ENCODE assay signal across 14 cellular contexts in genomic region chr2:23486676-23487075, GRCh38.
DNase-seq lines count a peak whose midpoint lies in the region; ATAC-seq and TF ChIP-seq lines count a peak whose summit lies in the region.
"Had no signal": no experiment of that assay in that cellular context is flagged by ENCODE, and none has a peak within 500 bp of the region (broad histone marks: within the 10 kb centered on the region; RNA-seq: fewer than 3 reads in every experiment).

No MANE protein-coding gene starts in this region.

- no peak for ATAC-seq in HG02973 (IDR thresholded peaks at IDR 0.05; ENCODE audit: unreplicated experiment)

- TF ChIP-seq CTCF in fibroblast of mammary gland (conservative IDR thresholded peaks at IDR 0.05; ENCODE audit: control insufficient read depth, insufficient read depth, low read depth, low read length) = no peak

- H3K4me3 ChIP-seq in fibroblast of mammary gland (ENCODE audit: control insufficient read depth, low read depth, low read length) (no peak overlapping the region), H7 (ENCODE audit: insufficient read depth, low read depth, low read length) (no peak overlapping the region)
- H3K4me3 ChIP-seq: BLaER1, esophagus squamous epithelium, pancreas had no signal

- H3K27me3 ChIP-seq in H7 (ENCODE audit: control insufficient read depth, insufficient read depth, low read length) = no peaks in the 10 kb centered on the region
- H3K27me3 ChIP-seq: BLaER1, esophagus squamous epithelium, pancreas had no signal

- no peaks in the 10 kb centered on the region for H3K36me3 ChIP-seq in H7 (replicated peaks; ENCODE audit: control insufficient read depth, insufficient read depth, low read length)
- H3K36me3 ChIP-seq: BLaER1, esophagus squamous epithelium, pancreas had no signal

- peak; percentile 34 for DNase-seq in EL
- peak; percentile 73 for DNase-seq in RPMI8226
- peak; percentile 50 for DNase-seq in fibroblast of mammary gland (ENCODE audit: low read depth)
- peak; percentile 9 for DNase-seq in myocyte (ENCODE audit: low read depth)
- DNase-seq in H7 = no peak
- no peak for DNase-seq in stimulated activated CD4-positive, alpha-beta T cell treated with anti-CD3 and anti-CD28 coated beads, Interleukin-2, amount 100 ng/mL, for 24 hours
- DNase-seq in NCI-H1930 (lab: John Stamatoyannopoulos, UW) = no peak
- DNase-seq: activated CD4-positive, alpha-beta T cell treated with anti-CD3 and anti-CD28 coated beads, Interleukin-2, amount 50 U/mL, for 4 hours; DMS79; esophagus squamous epithelium; midbrain had no signal

Comparison
In these comparisons a context has a peak if more than half of its experiments do, and no peak if none do; other contexts are left out.
1. DNase-seq: peak in EL (single experiment), RPMI8226 (single experiment), fibroblast of mammary gland (single experiment) and myocyte (single experiment); none in H7 (single experiment), stimulated activated CD4-positive, alpha-beta T cell treated with anti-CD3 and anti-CD28 coated beads, Interleukin-2, amount 100 ng/mL, for 24 hours (0 of 2) and NCI-H1930 (0 of 2).